9 cellular contexts compared by ENCODE assay signal in genomic region chr14:100586520-100587247, GRCh38. TPM values are rescaled to one million over a fixed set of nuclear protein-coding genes. Genes with fewer than 3 reads are reported as not detected.
A peak's percentile ranks its signal among the peaks of the same experiment; 100 is the strongest.
DNase-seq lines count a peak whose midpoint lies in the region; ATAC-seq, FAIRE-seq and TF ChIP-seq lines count a peak whose summit lies in the region.
"Had no signal": no experiment of that assay in that cellular context is flagged by ENCODE, and none has a peak within 500 bp of the region (broad histone marks: within the 10 kb centered on the region; RNA-seq: fewer than 3 reads in every experiment).

No MANE protein-coding gene starts in this region.

- H3K9me3 ChIP-seq in MG63 = no peaks in the 10 kb centered on the region

- no peak for FAIRE-seq in D721Med (lab: Jason Lieb, UNC)

- DNase-seq in D721Med (ENCODE audit: insufficient read length, low spot score) (peak; percentile 70), MG63 (peak; percentile 75), Right ventricle myocardium superior (peak; percentile 38), renal cortical epithelial cell (ENCODE audit: low read depth) (peak; percentile 18), NK-92 (lab: John Stamatoyannopoulos, UW; ENCODE audit: unreplicated experiment) (no peak), globus pallidus (ENCODE audit: low spot score) (no peak)
- DNase-seq in activated T-cell treated with anti-CD3 and anti-CD28 coated beads, Interleukin-2, amount 50 U/mL, for 48 hours = peak; percentile 47 to 49

- no peak for TF ChIP-seq CTCF in D721Med (IDR thresholded peaks at IDR 0.05; ENCODE audit: insufficient read depth, missing control alignments)

- H3K27me3 ChIP-seq in MG63 = no peaks in the 10 kb centered on the region

- ATAC-seq in Right ventricle myocardium superior (ENCODE audit: poor library complexity) = peak; percentile 49
- no peak for ATAC-seq in HG03520 (IDR thresholded peaks at IDR 0.05; ENCODE audit: unreplicated experiment)

- no peaks in the 10 kb centered on the region for H3K36me3 ChIP-seq in MG63

- intact Hi-C loops in Right ventricle myocardium superior (cut with DNase I) = no loop called here

- peak overlapping the region; percentile 62 for H3K4me3 ChIP-seq in MG63

RNA-seq across cellular contexts. Expression of gene BEGAIN, which starts 0.5 kb away (rescaled TPM):
- 2.3 and 8.2 TPM in 2 replicates for total RNA-seq in MG63 (2014; rRNA removed; shearing (Covaris generic); ENCODE audit: low replicate concordance)
- total RNA-seq in Right ventricle myocardium superior = 0.46 TPM
- 0.35 and 1.0 TPM in 2 replicates for total RNA-seq in renal cortical epithelial cell
- total RNA-seq: LHCN-M2 had no signal

Comparison
In these comparisons a context has a peak if more than half of its experiments do, and no peak if none do; other contexts are left out.
1. DNase-seq: peak in D721Med (single experiment), MG63 (single experiment), activated T-cell treated with anti-CD3 and anti-CD28 coated beads, Interleukin-2, amount 50 U/mL, for 48 hours (2 of 2), Right ventricle myocardium superior (single experiment) and renal cortical epithelial cell (single experiment); none in NK-92 (single experiment) and globus pallidus (single experiment).